ENCODE assay signal across 8 cellular contexts in genomic region chr12:117025481-117026151, GRCh38.
DNase-seq lines count a peak whose midpoint lies in the region; ATAC-seq and TF ChIP-seq lines count a peak whose summit lies in the region.

No MANE protein-coding gene starts in this region.

- TF ChIP-seq CTCF in AG10803 (conservative IDR thresholded peaks at IDR 0.05; ENCODE audit: low read length) = peak; percentile 79

- H3K27me3 ChIP-seq in SJCRH30 = no peaks in the 10 kb centered on the region
- H3K27me3 ChIP-seq in adipocyte (replicated peaks; ENCODE audit: control insufficient read depth, insufficient read depth, low read length) = no peaks in the 10 kb centered on the region

- H3K36me3 ChIP-seq in SJCRH30 = 0 out of 2 replicates have a peak, but pooled peaks cover 5% of the 10 kb centered on the region
- H3K36me3 ChIP-seq in adipocyte (ENCODE audit: control insufficient read depth, insufficient read depth, low read length, severe bottlenecking) = peaks cover 80% of the 10 kb centered on the region

- no peak overlapping the region for H3K9ac ChIP-seq in adipocyte (ENCODE audit: low read length)

- H3K4me1 ChIP-seq in SJCRH30 = no peaks in the 10 kb centered on the region
- H3K4me1 ChIP-seq in adipocyte (ENCODE audit: control insufficient read depth, insufficient read depth, low read length) = no peaks in the 10 kb centered on the region

- H3K27ac ChIP-seq in SJCRH30 = no peak overlapping the region

- H3K9me3 ChIP-seq in SJCRH30 (replicated peaks) (no peaks in the 10 kb centered on the region), adipocyte (ENCODE audit: control insufficient read depth, low read length) (no peaks in the 10 kb centered on the region)

- ATAC-seq in Right ventricle myocardium superior (ENCODE audit: poor library complexity) (peak; percentile 85), GM21381 (IDR thresholded peaks at IDR 0.05; ENCODE audit: unreplicated experiment) (no peak)

- no peak overlapping the region for H3K4me3 ChIP-seq in AG10803 (ENCODE audit: low read length)
- H3K4me3 ChIP-seq in SJCRH30 = no peak overlapping the region
- H3K4me3 ChIP-seq in adipocyte (ENCODE audit: low read length) = no peak overlapping the region

- intact Hi-C loops in Right ventricle myocardium superior (cut with DNase I) = loop anchor here (2.0 to 10.0 kb wide), 2 partner anchors 93 to 129 kb away; no protein-coding TSS in a partner anchor
- intact Hi-C loops in posterior cingulate gyrus (cut with DNase I) = loop anchor here (1.0 to 10.0 kb wide), 2 partner anchors 94 to 119 kb away; no protein-coding TSS in a partner anchor

- DNase-seq in AG10803 (ENCODE audit: low read depth) = peak; percentile 56
- peak; percentile 60 for DNase-seq in GM19238 (ENCODE audit: insufficient read length, low spot score)
- DNase-seq in M059J (ENCODE audit: low read depth) = peak; percentile 22
- DNase-seq in SJCRH30 = peak; percentile 49 to 77
- DNase-seq in adipocyte (ENCODE audit: low read depth) = peak; percentile 86
- peak; percentile 75 for DNase-seq in Right ventricle myocardium superior
- DNase-seq in posterior cingulate gyrus = peak; percentile 57 to 95 (median 70)

Comparison
In these comparisons a context has a peak if more than half of its experiments do, and no peak if none do; other contexts are left out.
1. DNase-seq: peak in every context shown above with its lines; median percentile 86 in adipocyte; 75 in Right ventricle myocardium superior; 70 in posterior cingulate gyrus; 63 in SJCRH30; 60 in GM19238; 56 in AG10803; 22 in M059J.